ENCODE assay signal across 18 cellular contexts in the genomic region with DNA sequence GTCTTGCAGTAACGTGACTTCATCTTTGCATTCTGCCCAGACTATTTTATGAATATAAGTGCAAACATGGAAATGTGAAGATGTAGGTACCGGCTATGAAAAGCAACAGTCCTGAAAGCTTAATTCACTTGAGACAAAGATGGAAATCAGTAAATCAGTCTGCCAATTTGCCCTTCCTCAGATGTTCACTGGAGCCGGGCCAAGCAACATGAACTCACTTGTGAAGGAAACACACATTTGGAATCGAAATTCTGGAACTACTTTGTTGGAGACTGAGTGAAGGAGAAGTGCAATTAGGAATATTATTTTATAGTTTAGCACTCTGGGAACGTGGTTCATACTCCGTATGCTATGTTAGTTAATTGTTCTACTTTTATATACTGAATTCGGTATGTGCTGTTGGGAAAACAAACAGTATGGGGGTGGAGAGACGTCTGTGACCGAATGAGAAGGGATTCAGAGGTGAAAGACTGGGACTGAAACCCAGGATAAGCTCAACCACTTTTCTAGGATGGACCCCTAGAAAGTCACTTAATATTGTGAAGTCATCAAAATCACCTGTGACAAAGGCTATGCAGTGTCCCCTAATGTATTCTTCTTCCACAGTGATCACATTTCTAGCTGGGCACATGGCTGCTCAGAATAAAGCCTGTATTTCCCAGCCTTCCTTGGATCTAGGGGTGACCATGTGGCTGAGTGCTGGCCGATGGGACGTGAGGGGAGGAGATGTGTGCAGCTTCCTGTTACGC.
DNase-seq lines count a peak whose midpoint lies in the region; ATAC-seq and TF ChIP-seq lines count a peak whose summit lies in the region.
"Had no signal": no experiment of that assay in that cellular context is flagged by ENCODE, and none has a peak within 500 bp of the region (broad histone marks: within the 10 kb centered on the region; RNA-seq: fewer than 3 reads in every experiment).

No MANE protein-coding gene starts in this region.

- DNase-seq in Ammon's horn (ENCODE audit: low spot score) = peak; percentile 74
- peak; percentile 17 for DNase-seq in G401 (ENCODE audit: low spot score)
- DNase-seq in midbrain (lab: John Stamatoyannopoulos, UW) = peak; percentile 54
- no peak for DNase-seq in Calu3
- no peak for DNase-seq in HK-2 (ENCODE audit: unreplicated experiment)
- no peak for DNase-seq in stimulated activated naive CD4-positive, alpha-beta T cell treated with Interleukin-2 at 50 U/mL for 16 hours (lab: John Stamatoyannopoulos, UW)
- DNase-seq: activated CD8-positive, alpha-beta T cell treated with anti-CD3 and anti-CD28 coated beads for 36 hours; activated T-cell treated with anti-CD3 and anti-CD28 coated beads, Interleukin-2, amount 50 U/mL, for 4 hours; GM23248; NCI-H1092; stimulated activated CD4-positive, alpha-beta T cell treated with anti-CD3 and anti-CD28 coated beads, Interleukin-12 subunit alpha, Interleukin-12 subunit beta, amount 100 ng/mL, for 4 hours; stimulated activated CD8-positive, alpha-beta memory T cell treated with anti-CD3 and anti-CD28 coated beads, Interleukin-4, amount 100 ng/mL, for 48 hours; T1000 had no signal

- no peak for ATAC-seq in GM21619 (IDR thresholded peaks at IDR 0.05; ENCODE audit: unreplicated experiment)
- ATAC-seq: gastroesophageal sphincter, Panc1 had no signal

- peaks cover 32% of the 10 kb centered on the region for H3K36me3 Mint-ChIP-seq in brain
- no peaks in the 10 kb centered on the region for H3K36me3 Mint-ChIP-seq in Calu3 (ENCODE audit: insufficient read depth, unreplicated experiment)

- H3K9me3 Mint-ChIP-seq in brain (peaks cover 0 to 5% (median 0%) of the 10 kb centered on the region in 5 experiments), Calu3 (ENCODE audit: low read depth, unreplicated experiment) (no peaks in the 10 kb centered on the region)
- H3K9me3 Mint-ChIP-seq: activated CD8-positive, alpha-beta T cell treated with anti-CD3 and anti-CD28 coated beads for 36 hours; activated naive CD4-positive, alpha-beta T cell treated with anti-CD3 and anti-CD28 coated beads, Interleukin-2, amount 50 U/mL, for 72 hours; activated T-cell treated with anti-CD3 and anti-CD28 coated beads, Interleukin-2, amount 50 U/mL, for 4 hours had no signal

- intact Hi-C loops in Calu3 (cut with micrococcal nuclease; ENCODE audit: unreplicated experiment) = no loop called here

- H3K27ac Mint-ChIP-seq in brain (peak overlapping the region in 4 of 5 experiments; percentile 67 to 89 (median 78)), Calu3 (ENCODE audit: unreplicated experiment) (no peak overlapping the region)
- H3K27ac Mint-ChIP-seq: activated CD8-positive, alpha-beta T cell treated with anti-CD3 and anti-CD28 coated beads for 36 hours; activated naive CD4-positive, alpha-beta T cell treated with anti-CD3 and anti-CD28 coated beads, Interleukin-2, amount 50 U/mL, for 72 hours had no signal

- CTCF ChIA-PET in Calu3 (lab: Charles Lee) = no interaction called here

- no TSS peak for BruUV-seq in Calu3 (replicated peaks; lab: Mats Ljungman, UMichigan)

- in situ Hi-C loops in G401 (cut with HindIII; ENCODE audit: low sequenced_read_pairs) = no loop called here

- H3K4me3 Mint-ChIP-seq in brain = peak overlapping the region in 1 of 5 experiments; percentile 26
- no peak overlapping the region for H3K4me3 Mint-ChIP-seq in Calu3 (ENCODE audit: low read depth, unreplicated experiment)
- H3K4me3 Mint-ChIP-seq: activated CD8-positive, alpha-beta T cell treated with anti-CD3 and anti-CD28 coated beads for 36 hours; activated T-cell treated with anti-CD3 and anti-CD28 coated beads, Interleukin-2, amount 50 U/mL, for 4 hours had no signal

- H3K27me3 Mint-ChIP-seq in brain = peaks cover 4% of the 10 kb centered on the region
- peaks cover 69% of the 10 kb centered on the region for H3K27me3 Mint-ChIP-seq in Calu3 (ENCODE audit: unreplicated experiment)
- H3K27me3 Mint-ChIP-seq: activated CD8-positive, alpha-beta T cell treated with anti-CD3 and anti-CD28 coated beads for 36 hours had no signal

- no peak for TF ChIP-seq CTCF in brain (conservative IDR thresholded peaks at IDR 0.05)
- TF ChIP-seq CTCF in Calu3 (IDR thresholded peaks at IDR 0.05; ENCODE audit: unreplicated experiment) = no peak

- H3K4me1 Mint-ChIP-seq in brain (peaks cover 66% of the 10 kb centered on the region), Calu3 (ENCODE audit: low read depth, unreplicated experiment) (no peaks in the 10 kb centered on the region)

Comparison
In these comparisons a context has a peak if more than half of its experiments do, and no peak if none do; other contexts are left out.
1. DNase-seq: peak in Ammon's horn (single experiment), G401 (single experiment) and midbrain (single experiment); none in Calu3 (single experiment), HK-2 (single experiment) and stimulated activated naive CD4-positive, alpha-beta T cell treated with Interleukin-2 at 50 U/mL for 16 hours (single experiment).